ENCODE assay signal across 27 cellular contexts in the genomic region with DNA sequence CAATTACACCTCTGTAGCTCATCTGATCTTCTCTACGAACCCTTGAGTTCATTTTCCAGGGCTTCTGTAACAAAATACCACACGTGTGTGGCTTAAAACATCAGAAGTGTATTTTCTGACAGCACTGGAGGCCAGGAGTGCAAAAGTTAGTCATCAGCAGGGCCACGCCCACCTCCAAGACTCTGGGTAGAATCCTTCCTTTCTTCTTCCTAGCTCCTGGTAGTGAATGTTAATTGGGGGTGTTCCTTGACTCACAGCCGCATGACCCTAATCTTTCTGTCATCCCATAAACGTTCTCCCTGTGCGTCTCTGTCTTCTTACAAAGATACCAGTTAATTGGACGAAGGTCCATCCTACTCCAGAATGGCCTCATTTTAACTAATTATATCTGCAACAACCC.
DNase-seq lines count a peak whose midpoint lies in the region; ATAC-seq, FAIRE-seq and TF ChIP-seq lines count a peak whose summit lies in the region.
"Had no signal": no experiment of that assay in that cellular context is flagged by ENCODE, and none has a peak within 500 bp of the region (broad histone marks: within the 10 kb centered on the region; RNA-seq: fewer than 3 reads in every experiment).

No MANE protein-coding gene starts in this region.

- no peak overlapping the region for H3K27ac ChIP-seq in brain microvascular endothelial cell
- no peak overlapping the region for H3K27ac ChIP-seq in esophagus squamous epithelium

- TF ChIP-seq POLR2A in esophagus squamous epithelium (IDR thresholded peaks at IDR 0.05), result no peak

- no peak for ATAC-seq in HG03439 (IDR thresholded peaks at IDR 0.05; ENCODE audit: unreplicated experiment)
- ATAC-seq: HCT116, SK-N-SH treated with all-trans-retinoic acid at 6 μM for 48 hours, T-cell had no signal

- 65 to 69% methylated on average over 7 of the region's 7 CpGs for WGBS in esophagus squamous epithelium, 2 donors

- no peaks in the 10 kb centered on the region for H3K36me3 ChIP-seq in brain microvascular endothelial cell (replicated peaks)
- no peaks in the 10 kb centered on the region for H3K36me3 ChIP-seq in esophagus squamous epithelium

- DNase-seq in Caki2 (ENCODE audit: low read depth) (peak; percentile 35), HTR-8/SVneo (ENCODE audit: insufficient read length, low spot score) (no peak), brain microvascular endothelial cell (peak; percentile 26), osteocyte (ENCODE audit: extremely low spot score, unreplicated experiment) (peak; percentile 25), esophagus squamous epithelium (lab: John Stamatoyannopoulos, UW) (no peak)
- no peak for DNase-seq in stimulated activated CD4-positive, alpha-beta T cell treated with anti-CD3 and anti-CD28 coated beads, Interleukin-2, amount 100 ng/mL, for 24 hours
- DNase-seq: CD4-positive, CD25-positive, alpha-beta regulatory T cell; COR-L47; DMS 273 treated with DMSO at 0.1 percent for 48 hours; DND-41; GOT3; Kasumi-1; MM.1S; NCI-H1048; NCI-H1436; NCI-H1930; NCI-H2227 treated with DMSO at 0.1 percent for 48 hours; NCI-H510A treated with DMSO at 0.1 percent for 48 hours; NCI-H774; NK-92 treated with Interleukin-12 subunit alpha and Interleukin-12 subunit beta, amount 100 ng/mL, for 24 hours; SIG-M5; T-cell had no signal

- H3K27me3 ChIP-seq in brain microvascular endothelial cell (replicated peaks) (no peaks in the 10 kb centered on the region), esophagus squamous epithelium (no peaks in the 10 kb centered on the region)

- in situ Hi-C loops in Caki2 (cut with HindIII; ENCODE audit: low pct_unique_long_range_greater_than_20kb, low sequenced_read_pairs) (no loop called here), brain microvascular endothelial cell (cut with HindIII; ENCODE audit: low pct_ligation_motif_present, low sequenced_read_pairs) (no loop called here)

- no peaks in the 10 kb centered on the region for H3K27me3 Mint-ChIP-seq in osteocyte (ENCODE audit: unreplicated experiment)
- H3K27me3 Mint-ChIP-seq: CD4-positive, CD25-positive, alpha-beta regulatory T cell; T-cell had no signal

- peak; percentile 4 for FAIRE-seq in HTR-8/SVneo (lab: Jason Lieb, UNC)
- FAIRE-seq: G401.6, GM12892 had no signal

- no peaks in the 10 kb centered on the region for H3K9me3 Mint-ChIP-seq in osteocyte (ENCODE audit: unreplicated experiment)

- intact Hi-C loops in esophagus squamous epithelium (cut with DNase I), result no loop called here

- H3K4me1 ChIP-seq in esophagus squamous epithelium, result no peaks in the 10 kb centered on the region

- no peak overlapping the region for H3K27ac Mint-ChIP-seq in osteocyte (ENCODE audit: unreplicated experiment)
- H3K27ac Mint-ChIP-seq: CD4-positive, CD25-positive, alpha-beta regulatory T cell; T-cell had no signal

- H3K4me3 Mint-ChIP-seq in osteocyte (ENCODE audit: unreplicated experiment), result no peak overlapping the region
- H3K4me3 Mint-ChIP-seq: CD4-positive, CD25-positive, alpha-beta regulatory T cell; T-cell had no signal

- no peaks in the 10 kb centered on the region for H3K9me3 ChIP-seq in esophagus squamous epithelium

- H3K4me3 ChIP-seq in brain microvascular endothelial cell (ENCODE audit: low read depth, low read length), result no peak overlapping the region
- H3K4me3 ChIP-seq in esophagus squamous epithelium, result no peak overlapping the region

- no peak for TF ChIP-seq CTCF in brain microvascular endothelial cell (IDR thresholded peaks at IDR 0.05; ENCODE audit: low read depth, low read length, missing control alignments)
- TF ChIP-seq CTCF in osteocyte (IDR thresholded peaks at IDR 0.05), result no peak
- no peak for TF ChIP-seq CTCF in esophagus squamous epithelium (IDR thresholded peaks at IDR 0.05)

- no peaks in the 10 kb centered on the region for H3K36me3 Mint-ChIP-seq in osteocyte (ENCODE audit: unreplicated experiment)
- H3K36me3 Mint-ChIP-seq: CD4-positive, CD25-positive, alpha-beta regulatory T cell; T-cell had no signal

- H3K4me1 Mint-ChIP-seq in osteocyte (ENCODE audit: unreplicated experiment), result peaks cover 8% of the 10 kb centered on the region
- H3K4me1 Mint-ChIP-seq: CD4-positive, CD25-positive, alpha-beta regulatory T cell; T-cell had no signal

Comparison
In these comparisons a context has a peak if more than half of its experiments do, and no peak if none do; other contexts are left out.
1. DNase-seq: peak in Caki2 (single experiment), brain microvascular endothelial cell (single experiment) and osteocyte (single experiment); none in HTR-8/SVneo (single experiment), esophagus squamous epithelium (single experiment) and stimulated activated CD4-positive, alpha-beta T cell treated with anti-CD3 and anti-CD28 coated beads, Interleukin-2, amount 100 ng/mL, for 24 hours (0 of 2).